8 cellular contexts compared by ENCODE assay signal in genomic region chr20:1894471-1894950, GRCh38. TPM values are rescaled to one million over a fixed set of nuclear protein-coding genes. Genes with fewer than 3 reads are reported as not detected.
DNase-seq lines count a peak whose midpoint lies in the region; ATAC-seq and TF ChIP-seq lines count a peak whose summit lies in the region.

No MANE protein-coding gene starts in this region.

- no peak overlapping the region for H3K4me3 Mint-ChIP-seq in activated naive CD8-positive, alpha-beta T cell treated with anti-CD3 and anti-CD28 coated beads, Interleukin-2, amount 10 ng/mL, durations not matched to agents 7 days and 5 days

- no peaks in the 10 kb centered on the region for H3K9me3 Mint-ChIP-seq in activated naive CD8-positive, alpha-beta T cell treated with anti-CD3 and anti-CD28 coated beads, Interleukin-2, amount 10 ng/mL, durations not matched to agents 7 days and 5 days

- H3K27me3 ChIP-seq in DND-41 (ENCODE audit: insufficient read depth, low read length, poor library complexity) = peaks cover 75% of the 10 kb centered on the region
- peaks cover 36% of the 10 kb centered on the region for H3K27me3 ChIP-seq in HUES64 (ENCODE audit: insufficient read depth, low read length)
- peaks cover 0 to 16% (median 0%) of the 10 kb centered on the region in 7 donors for H3K27me3 ChIP-seq in heart right ventricle
- no peaks in the 10 kb centered on the region for H3K27me3 ChIP-seq in parathyroid adenoma (ENCODE audit: control insufficient read depth, insufficient read depth, low read length)

- H3K36me3 Mint-ChIP-seq in activated naive CD8-positive, alpha-beta T cell treated with anti-CD3 and anti-CD28 coated beads, Interleukin-2, amount 10 ng/mL, durations not matched to agents 7 days and 5 days = no peaks in the 10 kb centered on the region

- under 1% methylated on average over 70 of the region's 70 CpGs for WGBS in HUES64
- 0 to 1% methylated on average over 50 to 69 of the region's 70 CpGs for WGBS in heart right ventricle, 2 donors

- peak overlapping the region; percentile 66 for H3K4me2 ChIP-seq in DND-41 (ENCODE audit: insufficient read depth, low read length)
- H3K4me2 ChIP-seq in parathyroid adenoma (ENCODE audit: low read length) = peak overlapping the region; percentile 70

- H3K27ac ChIP-seq in DND-41 (ENCODE audit: low read length) (no peak overlapping the region), HUES64 (ENCODE audit: low read depth, low read length) (no peak overlapping the region; the same call in 1 of the 2 replicates), heart right ventricle (peak overlapping the region; percentile 72 to 97 (median 94)), parathyroid adenoma (no peak overlapping the region)

- peaks cover 59% of the 10 kb centered on the region for H3K27me3 Mint-ChIP-seq in activated naive CD8-positive, alpha-beta T cell treated with anti-CD3 and anti-CD28 coated beads, Interleukin-2, amount 10 ng/mL, durations not matched to agents 7 days and 5 days

- H3K9me3 ChIP-seq in DND-41 (ENCODE audit: insufficient read depth, low read length, severe bottlenecking) (no peaks in the 10 kb centered on the region), HUES64 (ENCODE audit: insufficient read depth, low read depth, low read length) (no peaks in the 10 kb centered on the region), heart right ventricle (no peaks in the 10 kb centered on the region), parathyroid adenoma (ENCODE audit: control insufficient read depth, low read length) (no peaks in the 10 kb centered on the region)

- ATAC-seq in DND-41 (ENCODE audit: insufficient read depth, low read depth) (peak; percentile 57), heart right ventricle (peak in 7 of 8 donors; percentile 11 to 61 (median 44)), GM18868 (IDR thresholded peaks at IDR 0.05; ENCODE audit: unreplicated experiment) (no peak)
- ATAC-seq in activated naive CD8-positive, alpha-beta T cell treated with anti-CD3 and anti-CD28 coated beads, Interleukin-2, amount 10 ng/mL, durations not matched to agents 7 days and 5 days (ENCODE audit: low read depth) = peak; percentile 44

- H3K36me3 ChIP-seq in DND-41 (ENCODE audit: insufficient read depth, low read length) (no peaks in the 10 kb centered on the region), HUES64 (ENCODE audit: insufficient read depth, low read length) (no peaks in the 10 kb centered on the region), heart right ventricle (no peaks in the 10 kb centered on the region), parathyroid adenoma (ENCODE audit: control insufficient read depth, insufficient read depth, low read length) (no peaks in the 10 kb centered on the region)

- DNase-seq in DND-41 (peak; percentile 39), heart right ventricle (peak in 1 of 2 donors; percentile 69), Ammon's horn (ENCODE audit: low spot score) (no peak)
- peak; percentile 45 for DNase-seq in activated naive CD8-positive, alpha-beta T cell treated with anti-CD3 and anti-CD28 coated beads, Interleukin-2, amount 10 ng/mL, durations not matched to agents 7 days and 5 days
- DNase-seq in activated CD4-positive, CD25-positive, alpha-beta regulatory T cell treated with anti-CD3 and anti-CD28 coated beads, Interleukin-2, amount 50 U/mL, for 72 hours = no peak

- H3K27ac Mint-ChIP-seq in activated naive CD8-positive, alpha-beta T cell treated with anti-CD3 and anti-CD28 coated beads, Interleukin-2, amount 10 ng/mL, durations not matched to agents 7 days and 5 days = no peak overlapping the region

- POLR2A ChIA-PET in activated naive CD8-positive, alpha-beta T cell treated with anti-CD3 and anti-CD28 coated beads, Interleukin-2, amount 10 ng/mL, durations not matched to agents 7 days and 5 days (lab: Charles Lee) = no interaction called here

- H3K4me3 ChIP-seq in DND-41 (ENCODE audit: low read depth in 1 of 2, low read length in 2 of 2) = peak overlapping the region in 1 of 2 experiments; percentile 56; a peak in 1 of 4 replicates
- H3K4me3 ChIP-seq in HUES64 (ENCODE audit: low read length) = peak overlapping the region; percentile 67
- peak overlapping the region; percentile 24 to 82 (median 74) for H3K4me3 ChIP-seq in heart right ventricle
- peak overlapping the region; percentile 47 for H3K4me3 ChIP-seq in parathyroid adenoma (ENCODE audit: low read depth, low read length)

- H2AFZ ChIP-seq in DND-41 (ENCODE audit: low read depth, low read length) (no peak overlapping the region), parathyroid adenoma (peak overlapping the region; percentile 95)

- peaks cover 2% of the 10 kb centered on the region for H3K4me1 Mint-ChIP-seq in activated naive CD8-positive, alpha-beta T cell treated with anti-CD3 and anti-CD28 coated beads, Interleukin-2, amount 10 ng/mL, durations not matched to agents 7 days and 5 days

- H3K79me2 ChIP-seq in DND-41 (ENCODE audit: insufficient read depth, low read length) (no peaks in the 10 kb centered on the region), parathyroid adenoma (no peaks in the 10 kb centered on the region)

- H3K9ac ChIP-seq in DND-41 (ENCODE audit: low read depth, low read length) (peak overlapping the region; percentile 28; the same call in 1 of the 2 replicates), HUES64 (ENCODE audit: low read depth, low read length) (peak overlapping the region; percentile 69), parathyroid adenoma (no peak overlapping the region)

- H3K4me1 ChIP-seq in DND-41 (ENCODE audit: insufficient read depth, low read length) (peaks cover 13% of the 10 kb centered on the region), HUES64 (ENCODE audit: insufficient read depth, low read length) (peaks cover 7% of the 10 kb centered on the region; the same call in 1 of the 2 replicates), heart right ventricle (peaks cover 3 to 62% (median 55%) of the 10 kb centered on the region in 9 donors), parathyroid adenoma (no peaks in the 10 kb centered on the region)

- TF ChIP-seq CTCF in DND-41 (IDR thresholded peaks at IDR 0.05; ENCODE audit: borderline replicate concordance, extremely low read depth, low read length, poor library complexity, severe bottlenecking) = no peak
- TF ChIP-seq CTCF in heart right ventricle (IDR thresholded peaks at IDR 0.05) = no peak
- TF ChIP-seq CTCF in parathyroid adenoma (IDR thresholded peaks at IDR 0.05) = no peak

- intact Hi-C loops in heart right ventricle (cut with DNase I) = loop anchor here in 5 of 10 donors (1.0 to 10.0 kb wide), 4 partner anchors 92 to 210 kb away; partner anchors contain the start of gene STK35 (in 1 of the 5)

- peaks cover 22% of the 10 kb centered on the region for H4K20me1 ChIP-seq in DND-41 (ENCODE audit: insufficient read depth, low read length)

RNA-seq across cellular contexts. Expression of gene SIRPA, which starts 0.7 kb away (rescaled TPM):
- polyA plus RNA-seq in HUES64 (2013, experiment 1 of 2) = 5.5 TPM
- polyA plus RNA-seq in HUES64 (2013, experiment 2 of 2) = 7.3 TPM
- 1 to 10 TPM; 1.5 to 1.6 TPM for total RNA-seq in activated naive CD8-positive, alpha-beta T cell treated with anti-CD3 and anti-CD28 coated beads, Interleukin-2, amount 10 ng/mL, durations not matched to agents 7 days and 5 days
- total RNA-seq in heart right ventricle = 10 to 100 TPM; 16.7 to 45.8 (median 24.8) TPM
- polyA plus RNA-seq in heart right ventricle = 10 to 100 TPM in 1 of 2 donors, 1 to 10 TPM in 1; 9.7 to 31.5 TPM

Comparison
In these comparisons a context has a peak if more than half of its experiments do, and no peak if none do; other contexts are left out.
1. DNase-seq: peak in DND-41 (single experiment) and activated naive CD8-positive, alpha-beta T cell treated with anti-CD3 and anti-CD28 coated beads, Interleukin-2, amount 10 ng/mL, durations not matched to agents 7 days and 5 days (single experiment); none in activated CD4-positive, CD25-positive, alpha-beta regulatory T cell treated with anti-CD3 and anti-CD28 coated beads, Interleukin-2, amount 50 U/mL, for 72 hours (single experiment) and Ammon's horn (single experiment).
2. H3K27ac ChIP-seq: peak in heart right ventricle (10 of 10); none in DND-41 (single experiment), HUES64 (single experiment) and parathyroid adenoma (single experiment).
3. RNA of gene SIRPA, which starts 0.7 kb away (total RNA-seq): 16.7 to 45.8 TPM in heart right ventricle; 1.5 to 1.6 TPM in activated naive CD8-positive, alpha-beta T cell treated with anti-CD3 and anti-CD28 coated beads, Interleukin-2, amount 10 ng/mL, durations not matched to agents 7 days and 5 days; every median in the first group is over 4 times any median in the second.